ENCODE assay signal across 23 cellular contexts in genomic region chrX:22040184-22040583, GRCh38. TPM values are rescaled to one million over a fixed set of nuclear protein-coding genes. Genes with fewer than 3 reads are reported as not detected.
"Had no signal": no experiment of that assay in that cellular context is flagged by ENCODE, and none has a peak within 500 bp of the region (broad histone marks: within the 10 kb centered on the region; RNA-seq: fewer than 3 reads in every experiment).

No MANE protein-coding gene starts in this region.

- H3K27ac Mint-ChIP-seq: activated CD4-positive, alpha-beta memory T cell treated with anti-CD3 and anti-CD28 coated beads, Interleukin-2, amount 10 ng/mL, durations not matched to agents 7 days and 5 days; naive thymus-derived CD4-positive, alpha-beta T cell had no signal

- H3K4me3 ChIP-seq: body of pancreas, esophagus muscularis mucosa, heart left ventricle, psoas muscle, right atrium auricular region, upper lobe of left lung had no signal

- H3K27me3 ChIP-seq: body of pancreas, esophagus muscularis mucosa, foreskin keratinocyte, right atrium auricular region, upper lobe of left lung had no signal

- DNase-seq: activated CD4-positive, alpha-beta memory T cell treated with anti-CD3 and anti-CD28 coated beads, Interleukin-2, amount 10 ng/mL, durations not matched to agents 7 days and 5 days; activated CD4-positive, alpha-beta T cell treated with anti-CD3 and anti-CD28 coated beads for 48 hours; activated CD4-positive, CD25-positive, alpha-beta regulatory T cell; activated effector memory CD4-positive, alpha-beta T cell treated with anti-CD3 and anti-CD28 coated beads, Interleukin-2, amount 50 U/mL, for 16 hours; activated naive CD4-positive, alpha-beta T cell treated with anti-CD3 and anti-CD28 coated beads, Interleukin-2, amount 50 U/mL, for 16 hours; activated T-cell treated with anti-CD3 and anti-CD28 coated beads, Interleukin-2, amount 50 U/mL, for 4 hours; anterior cingulate cortex; body of pancreas; dermis blood vessel endothelial cell; effector CD4-positive, alpha-beta T cell; heart left ventricle; midbrain; naive thymus-derived CD4-positive, alpha-beta T cell; occipital lobe; psoas muscle; stimulated activated naive CD8-positive, alpha-beta T cell treated with anti-CD3 and anti-CD28 coated beads, Interleukin-15, amount 100 ng/mL, for 72 hours; substantia nigra; upper lobe of left lung had no signal

- H3K36me3 ChIP-seq: esophagus muscularis mucosa, heart left ventricle, right atrium auricular region, upper lobe of left lung had no signal

- H3K4me1 ChIP-seq: body of pancreas, esophagus muscularis mucosa, foreskin keratinocyte, heart left ventricle, parathyroid adenoma, psoas muscle, right atrium auricular region, upper lobe of left lung had no signal

- H3K36me3 Mint-ChIP-seq: naive thymus-derived CD4-positive, alpha-beta T cell had no signal

- H3K9me3 Mint-ChIP-seq: activated CD4-positive, alpha-beta memory T cell treated with anti-CD3 and anti-CD28 coated beads, Interleukin-2, amount 10 ng/mL, durations not matched to agents 7 days and 5 days; activated T-cell treated with anti-CD3 and anti-CD28 coated beads, Interleukin-2, amount 50 U/mL, for 4 hours; naive thymus-derived CD4-positive, alpha-beta T cell; neural crest cell; stimulated activated naive CD8-positive, alpha-beta T cell treated with anti-CD3 and anti-CD28 coated beads, Interleukin-15, amount 100 ng/mL, for 72 hours had no signal

- ATAC-seq: activated T-cell treated with anti-CD3 and anti-CD28 coated beads, Interleukin-2, amount 50 U/mL, for 4 hours; body of pancreas; foreskin keratinocyte; heart left ventricle; naive thymus-derived CD4-positive, alpha-beta T cell; psoas muscle; stimulated activated naive CD8-positive, alpha-beta T cell treated with anti-CD3 and anti-CD28 coated beads, Interleukin-15, amount 100 ng/mL, for 72 hours had no signal

- H3K27ac ChIP-seq: body of pancreas, esophagus muscularis mucosa, foreskin keratinocyte, heart left ventricle, parathyroid adenoma, psoas muscle, right atrium auricular region, upper lobe of left lung had no signal

- H3K4me1 Mint-ChIP-seq: activated CD4-positive, alpha-beta memory T cell treated with anti-CD3 and anti-CD28 coated beads, Interleukin-2, amount 10 ng/mL, durations not matched to agents 7 days and 5 days; naive thymus-derived CD4-positive, alpha-beta T cell had no signal

- H3K9me3 ChIP-seq: body of pancreas, esophagus muscularis mucosa, heart left ventricle, psoas muscle, right atrium auricular region, upper lobe of left lung had no signal

- H3K27me3 Mint-ChIP-seq: activated CD4-positive, alpha-beta memory T cell treated with anti-CD3 and anti-CD28 coated beads, Interleukin-2, amount 10 ng/mL, durations not matched to agents 7 days and 5 days; naive thymus-derived CD4-positive, alpha-beta T cell; stimulated activated naive CD8-positive, alpha-beta T cell treated with anti-CD3 and anti-CD28 coated beads, Interleukin-15, amount 100 ng/mL, for 72 hours had no signal

- H3K4me3 Mint-ChIP-seq: activated CD4-positive, alpha-beta memory T cell treated with anti-CD3 and anti-CD28 coated beads, Interleukin-2, amount 10 ng/mL, durations not matched to agents 7 days and 5 days; activated T-cell treated with anti-CD3 and anti-CD28 coated beads, Interleukin-2, amount 50 U/mL, for 4 hours; naive thymus-derived CD4-positive, alpha-beta T cell; neural crest cell had no signal

RNA-seq across cellular contexts. Expression of gene PHEX, which starts 8.1 kb away (rescaled TPM):
- total RNA-seq: body of pancreas, right atrium auricular region had no signal
